Comparison of ENCODE assay signal across 8 cellular contexts in genomic region chr2:85132392-85132791, GRCh38. TPM values are rescaled to one million over a fixed set of nuclear protein-coding genes. Genes with fewer than 3 reads are reported as not detected.
DNase-seq lines count a peak whose midpoint lies in the region; ATAC-seq, FAIRE-seq and TF ChIP-seq lines count a peak whose summit lies in the region.

No MANE protein-coding gene starts in this region.

- no peaks in the 10 kb centered on the region for H3K27me3 ChIP-seq in Caco-2 (replicated peaks; ENCODE audit: control insufficient read depth, insufficient read depth, low read length)
- H3K27me3 ChIP-seq in Panc1 (ENCODE audit: control insufficient read depth, insufficient read depth, low read length): no peaks in the 10 kb centered on the region
- peaks cover 0 to 26% (median 0%) of the 10 kb centered on the region in 4 donors for H3K27me3 ChIP-seq in esophagus squamous epithelium
- no peaks in the 10 kb centered on the region for H3K27me3 ChIP-seq in ovary
- peaks cover 5 to 14% of the 10 kb centered on the region in 2 donors for H3K27me3 ChIP-seq in small intestine (ENCODE audit: control insufficient read depth in 2 of 2, insufficient read depth in 2 of 2, low read length in 2 of 2)

- H3K4me1 ChIP-seq in Caco-2 (peaks cover 21% of the 10 kb centered on the region), Panc1 (ENCODE audit: control insufficient read depth, insufficient read depth, low read length) (peaks cover 11% of the 10 kb centered on the region), esophagus squamous epithelium (peaks cover 12 to 48% (median 31%) of the 10 kb centered on the region in 3 donors), ovary (ENCODE audit: insufficient read depth) (peaks cover 1% of the 10 kb centered on the region), small intestine (ENCODE audit: control insufficient read depth in 2 of 2, insufficient read depth in 1 of 2, low read depth in 1 of 2, low read length in 1 of 2) (no peaks in the 10 kb centered on the region)

- no peaks in the 10 kb centered on the region for H3K4me1 Mint-ChIP-seq in Caco-2 (ENCODE audit: low read depth, unreplicated experiment)

- DNase-seq in Caco-2: no peak
- DNase-seq in Panc1 (ENCODE audit: low read depth, low spot score): no peak
- DNase-seq in esophagus squamous epithelium (lab: John Stamatoyannopoulos, UW): no peak
- peak; percentile 25 to 54 (median 43) for DNase-seq in ovary
- no peak for DNase-seq in H54 (ENCODE audit: insufficient read length, low spot score)
- DNase-seq in small intestine: no peak

- TF ChIP-seq EP300 in ovary (IDR thresholded peaks at IDR 0.05): no peak

- intact Hi-C loops in Caco-2 (cut with micrococcal nuclease; ENCODE audit: unreplicated experiment): loop anchor here (1.0 kb wide), 4 partner anchors 58 to 166 kb away; no protein-coding TSS in a partner anchor
- intact Hi-C loops in Panc1 (cut with micrococcal nuclease; ENCODE audit: unreplicated experiment): loop anchor here (2.0 to 5.0 kb wide), 2 partner anchors 66 to 155 kb away; no protein-coding TSS in a partner anchor
- intact Hi-C loops in esophagus squamous epithelium (cut with DNase I): loop anchor here (5.0 kb wide), 1 partner anchor 155 kb away; no protein-coding TSS in a partner anchor
- intact Hi-C loops in ovary (cut with DNase I): loop anchor here (5.0 to 10.0 kb wide), 5 partner anchors 65 to 422 kb away; no protein-coding TSS in a partner anchor

- no peak for ATAC-seq in Panc1
- no peak for ATAC-seq in HG02623 (IDR thresholded peaks at IDR 0.05; ENCODE audit: unreplicated experiment)
- ATAC-seq in GM19397 (IDR thresholded peaks at IDR 0.05; ENCODE audit: unreplicated experiment): no peak

- CTCF ChIA-PET in Caco-2 (lab: Charles Lee) (interaction anchor here (0.6 to 2.1 kb wide), 19 partner anchors 11 to 420 kb away, joined by 3 to 18 read pairs (median 5); no protein-coding TSS in a partner anchor), Panc1 (lab: Charles Lee) (interaction anchor here (0.5 to 1.6 kb wide), 4 partner anchors 127 to 168 kb away, joined by 3 to 8 read pairs (median 4); no protein-coding TSS in a partner anchor)

- H3K4me3 ChIP-seq in Caco-2 (ENCODE audit: low read depth, low read length): peak overlapping the region; percentile 95
- peak overlapping the region; percentile 59 to 61 for H3K4me3 ChIP-seq in Panc1 (ENCODE audit: low read depth in 2 of 2, low read length in 2 of 2)
- peak overlapping the region; percentile 43 to 88 (median 70) for H3K4me3 ChIP-seq in esophagus squamous epithelium
- H3K4me3 ChIP-seq in ovary: peak overlapping the region; percentile 79
- H3K4me3 ChIP-seq in small intestine (ENCODE audit: low read depth in 1 of 2, low read length in 2 of 2): no peak overlapping the region

- no peaks in the 10 kb centered on the region for H3K9me3 Mint-ChIP-seq in Caco-2 (ENCODE audit: unreplicated experiment)

- H3K9me3 ChIP-seq in Caco-2: no peaks in the 10 kb centered on the region
- no peaks in the 10 kb centered on the region for H3K9me3 ChIP-seq in Panc1 (ENCODE audit: control insufficient read depth, insufficient read depth, low read depth, low read length)
- H3K9me3 ChIP-seq in esophagus squamous epithelium: no peaks in the 10 kb centered on the region
- no peaks in the 10 kb centered on the region for H3K9me3 ChIP-seq in ovary
- no peaks in the 10 kb centered on the region for H3K9me3 ChIP-seq in small intestine (ENCODE audit: control insufficient read depth, low read depth)

- H3K4me3 Mint-ChIP-seq in Caco-2 (ENCODE audit: unreplicated experiment): peak overlapping the region; percentile 95

- BruUV-seq in Caco-2 (replicated peaks; lab: Mats Ljungman, UMichigan) (no TSS peak), Panc1 (replicated peaks; lab: Mats Ljungman, UMichigan) (no TSS peak)

- no peak for FAIRE-seq in H54 (lab: Jason Lieb, UNC)
- no peak for FAIRE-seq in small intestine (lab: Jason Lieb, UNC)

- H3K36me3 ChIP-seq in Caco-2 (ENCODE audit: control insufficient read depth, insufficient read depth, low read length) (no peaks in the 10 kb centered on the region), Panc1 (ENCODE audit: control insufficient read depth, insufficient read depth, low read length) (no peaks in the 10 kb centered on the region), esophagus squamous epithelium (no peaks in the 10 kb centered on the region), ovary (no peaks in the 10 kb centered on the region), small intestine (ENCODE audit: control insufficient read depth in 2 of 2, insufficient read depth in 2 of 2, low read length in 2 of 2) (no peaks in the 10 kb centered on the region)

- H3K36me3 Mint-ChIP-seq in Caco-2 (ENCODE audit: insufficient read depth, unreplicated experiment): peaks cover 7% of the 10 kb centered on the region

- H3K27me3 Mint-ChIP-seq in Caco-2 (ENCODE audit: insufficient read depth, unreplicated experiment): no peaks in the 10 kb centered on the region

- WGBS in esophagus squamous epithelium, 2 donors: 22 to 25% methylated on average over 13 to 14 of the region's 14 CpGs
- WGBS in ovary, 3 donors: 8 to 12% (median 10%) methylated on average over 14 of the region's 14 CpGs
- 34 to 44% (median 41%) methylated on average over 14 of the region's 14 CpGs for WGBS in small intestine, 3 donors

- TF ChIP-seq CTCF in Caco-2 (IDR thresholded peaks at IDR 0.05; ENCODE audit: insufficient read depth in 1 of 2, low read depth in 1 of 2, low read length in 1 of 2, severe bottlenecking in 1 of 2, unreplicated experiment in 1 of 2): no peak
- no peak for TF ChIP-seq CTCF in Panc1 (IDR thresholded peaks at IDR 0.05)
- no peak for TF ChIP-seq CTCF in esophagus squamous epithelium (IDR thresholded peaks at IDR 0.05)
- TF ChIP-seq CTCF in ovary (IDR thresholded peaks at IDR 0.05): no peak

- H3K27ac Mint-ChIP-seq in Caco-2 (ENCODE audit: unreplicated experiment): peak overlapping the region; percentile 79

- in situ Hi-C loops in Panc1 (cut with HindIII; ENCODE audit: low pct_unique_long_range_greater_than_20kb, low sequenced_read_pairs): no loop called here

- peak overlapping the region; percentile 80 for H3K27ac ChIP-seq in Panc1 (ENCODE audit: low read length)
- H3K27ac ChIP-seq in esophagus squamous epithelium: peak overlapping the region; percentile 71 to 91 (median 84)
- peak overlapping the region in 1 of 2 donors; percentile 55 for H3K27ac ChIP-seq in ovary
- no peak overlapping the region for H3K27ac ChIP-seq in small intestine (ENCODE audit: low read depth in 1 of 2, low read length in 1 of 2)

- TF ChIP-seq POLR2A in esophagus squamous epithelium (IDR thresholded peaks at IDR 0.05) (no peak), ovary (IDR thresholded peaks at IDR 0.05) (no peak), H54 (IDR thresholded peaks at IDR 0.05; ENCODE audit: low read depth, low read length) (no peak)

- POLR2A ChIA-PET in Caco-2 (lab: Charles Lee): interaction anchor here (0.9 to 2.0 kb wide), 2 partner anchors 124 to 156 kb away, joined by 3 to 11 read pairs; no protein-coding TSS in a partner anchor
- POLR2A ChIA-PET in Panc1 (lab: Charles Lee): no interaction called here

RNA-seq across cellular contexts. Expression of gene TCF7L1, which starts 0.8 kb away (rescaled TPM):
- total RNA-seq in Caco-2 (2022) (27.7 and 29.0 TPM in 2 replicates), Panc1 (2021; ENCODE audit: unreplicated experiment) (30.4 TPM), esophagus squamous epithelium (1 to 10 TPM in 2 of 4 donors, under 1 TPM in 2; 0.29 to 4.0 (median 1.3) TPM), ovary (10 to 100 TPM in 5 of 7 donors, 1 to 10 TPM in 2; 5.2 to 29.8 (median 24.1) TPM)
- 40.2 TPM for polyA plus RNA-seq in Panc1 (2012; ENCODE audit: insufficient read length)
- polyA plus RNA-seq in ovary (10 to 100 TPM; 17.2 to 23.9 TPM), small intestine (1 to 10 TPM in 2 of 3 donors, under 1 TPM in 1; 0.45 to 4.6 (median 1.9) TPM)

Comparison
In these comparisons a context has a peak if more than half of its experiments do, and no peak if none do; other contexts are left out.
1. DNase-seq: peak in ovary (5 of 5); none in Caco-2 (0 of 2), Panc1 (single experiment), esophagus squamous epithelium (single experiment), H54 (single experiment) and small intestine (single experiment).
2. H3K4me3 ChIP-seq: peak in Caco-2 (single experiment), Panc1 (2 of 2), esophagus squamous epithelium (4 of 4) and ovary (single experiment); none in small intestine (0 of 2).
3. H3K27ac ChIP-seq: peak in Panc1 (single experiment) and esophagus squamous epithelium (4 of 4); none in small intestine (0 of 2).